ENCODE assay signal across 1 cellular context in genomic region chr16:28058839-28059589, GRCh38.
TF ChIP-seq lines count a peak whose summit lies in the region.

No MANE protein-coding gene starts in this region.

TF ChIP-seq in A549, 52 proteins besides CTCF, POLR2A, EP300 and RAD21:
- TF ChIP-seq REST (IDR thresholded peaks at IDR 0.05) (no peak), HOXB5 (CRISPR knock-in tag; IDR thresholded peaks at IDR 0.05) (no peak), TP53 (CRISPR knock-in tag; IDR thresholded peaks at IDR 0.05) (no peak), MAZ (IDR thresholded peaks at IDR 0.05; ENCODE audit: borderline replicate concordance, low read depth, low read length) (no peak), ZC3H11A (IDR thresholded peaks at IDR 0.05) (no peak), PBX3 (IDR thresholded peaks at IDR 0.05) (no peak), HOXA7 (CRISPR knock-in tag; IDR thresholded peaks at IDR 0.05) (no peak)
TF ChIP-seq in A549: peak in this region for 0.
